Comparison of ENCODE assay signal across 8 cellular contexts in the genomic region with DNA sequence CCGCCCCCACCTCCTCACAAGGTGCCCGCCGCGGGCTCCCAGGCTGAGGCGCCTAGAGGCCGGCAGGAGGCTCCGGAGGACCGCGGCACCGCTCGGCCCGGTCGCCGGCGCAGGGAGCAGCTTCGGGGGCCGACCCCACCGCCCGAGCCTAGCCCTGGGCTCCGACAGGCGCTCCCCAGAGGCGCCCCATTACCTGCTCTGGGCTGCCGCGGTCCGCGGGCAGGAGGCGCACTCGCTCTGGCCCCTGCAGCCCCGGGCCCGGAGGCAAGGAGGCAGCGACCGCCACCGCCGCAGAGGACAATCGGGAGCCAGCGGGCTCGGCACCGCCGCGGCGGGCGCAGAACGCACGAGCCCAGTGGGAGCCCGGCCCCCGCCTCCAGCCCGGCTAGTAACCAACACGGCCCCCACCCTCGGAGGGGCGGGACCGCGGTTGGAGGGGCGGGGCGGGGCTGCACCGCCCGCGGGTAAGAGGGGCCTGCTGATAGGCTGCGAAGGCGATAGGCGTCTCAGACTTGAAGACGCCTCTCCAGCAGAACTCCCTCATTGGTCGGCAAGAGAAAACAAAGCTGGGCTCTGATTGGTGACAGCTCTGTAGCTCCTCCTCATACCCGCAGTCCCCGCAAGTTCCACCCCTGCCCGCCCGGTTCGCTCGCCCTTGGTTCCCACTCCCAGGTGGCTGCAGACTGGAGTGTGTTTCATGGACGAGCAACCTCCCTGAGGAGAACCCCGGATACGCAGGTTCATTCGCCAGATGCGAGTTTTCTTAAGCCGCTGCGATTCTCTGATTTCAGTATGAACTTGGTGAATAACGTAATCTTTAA. TPM values are rescaled to one million over a fixed set of nuclear protein-coding genes. Genes with fewer than 3 reads are reported as not detected.
DNase-seq lines count a peak whose midpoint lies in the region; ATAC-seq, FAIRE-seq and TF ChIP-seq lines count a peak whose summit lies in the region.

A gene (minus strand): TSS at position 397 of the 821 bp plus-strand sequence. CDS start 64,460 bp downstream, outside the sequence.

- H3K4me3 Mint-ChIP-seq in T-cell, result peak within 1 kb of the TSS; percentile 85 to 92 (median 85)

- CTCF ChIA-PET in T-cell (lab: Charles Lee), result interaction anchor here (0.5 to 4.6 kb wide), 40 partner anchors 9 to 1446 kb away, joined by 3 to 111 read pairs (median 5); a partner anchor contains a TSS

- H3K79me2 ChIP-seq in parathyroid adenoma, result no peaks in the 10 kb centered on the region

- DNase-seq in GM12891 (ENCODE audit: insufficient read length, low spot score) (peak; percentile 84), NCI-H146 (lab: John Stamatoyannopoulos, UW) (peak; percentile 87), T-cell (peak; percentile 92 to 98 (median 96)), amniotic epithelial cell (ENCODE audit: low read depth) (peak; percentile 98), heart left ventricle (peak; percentile 95 to 97 (median 96)), tibial nerve (ENCODE audit: low spot score in 2 of 2) (peak; percentile 92 to 95)

- H3K36me3 ChIP-seq in heart left ventricle, result no peaks in the 10 kb centered on the region
- H3K36me3 ChIP-seq in parathyroid adenoma (ENCODE audit: control insufficient read depth, insufficient read depth, low read length), result no peaks in the 10 kb centered on the region
- H3K36me3 ChIP-seq in tibial nerve, result no peaks in the 10 kb centered on the region

- H3K4me1 ChIP-seq in heart left ventricle (peaks cover 0 to 23% (median 8%) of the 10 kb centered on the region in 12 donors), parathyroid adenoma (no peaks in the 10 kb centered on the region), tibial nerve (peaks cover 0 to 22% (median 0%) of the 10 kb centered on the region in 4 donors)

- H3K9me3 Mint-ChIP-seq in T-cell, result no peaks in the 10 kb centered on the region

- peak; percentile 40 to 74 for TF ChIP-seq EP300 in tibial nerve (IDR thresholded peaks at IDR 0.05)

- H3K27ac Mint-ChIP-seq in T-cell, result peak within 1 kb of the TSS; percentile 88 to 95

- H3K9me3 ChIP-seq in heart left ventricle (no peaks in the 10 kb centered on the region), parathyroid adenoma (ENCODE audit: control insufficient read depth, low read length) (no peaks in the 10 kb centered on the region), tibial nerve (no peaks in the 10 kb centered on the region)

- H2AFZ ChIP-seq in parathyroid adenoma, result peak within 1 kb of the TSS; percentile 89

- no peak within 1 kb of the TSS for H3K9ac ChIP-seq in parathyroid adenoma

- intact Hi-C loops in heart left ventricle (cut with DNase I), result loop anchor here in 8 of 10 donors (1.0 to 10.0 kb wide), 7 partner anchors 24 to 80 kb away; no protein-coding TSS in a partner anchor

- no peaks in the 10 kb centered on the region for H3K27me3 Mint-ChIP-seq in T-cell

- peak; percentile 96 for FAIRE-seq in GM12891 (lab: Jason Lieb, UNC)

- TF ChIP-seq CTCF in heart left ventricle (IDR thresholded peaks at IDR 0.05), result peak in 10 of 12 donors; percentile 11 to 52 (median 40)
- no peak for TF ChIP-seq CTCF in parathyroid adenoma (IDR thresholded peaks at IDR 0.05)
- peak; percentile 11 to 58 (median 32) for TF ChIP-seq CTCF in tibial nerve (IDR thresholded peaks at IDR 0.05)

- H3K27ac ChIP-seq in heart left ventricle (peak within 1 kb of the TSS; percentile 48 to 93 (median 86)), parathyroid adenoma (peak within 1 kb of the TSS; percentile 67), tibial nerve (peak within 1 kb of the TSS; percentile 82 to 93 (median 86))

- POLR2A ChIA-PET in T-cell (lab: Charles Lee), result interaction anchor here (0.6 to 5.2 kb wide), 29 partner anchors 10 to 1823 kb away, joined by 3 to 127 read pairs (median 4); no protein-coding TSS in a partner anchor

- H3K4me2 ChIP-seq in parathyroid adenoma (ENCODE audit: low read length), result peak within 1 kb of the TSS; percentile 86

- no peaks in the 10 kb centered on the region for H3K36me3 Mint-ChIP-seq in T-cell

- H3K4me3 ChIP-seq in heart left ventricle (peak within 1 kb of the TSS; percentile 70 to 98 (median 88)), parathyroid adenoma (ENCODE audit: low read depth, low read length) (peak within 1 kb of the TSS; percentile 77), tibial nerve (peak within 1 kb of the TSS; percentile 56 to 98 (median 96))

- TF ChIP-seq POLR2A in GM12891 (IDR thresholded peaks at IDR 0.05; ENCODE audit: low read depth, low read length), result no peak
- peak in 1 of 2 donors; percentile 44 for TF ChIP-seq POLR2A in heart left ventricle (IDR thresholded peaks at IDR 0.05)
- no peak for TF ChIP-seq POLR2A in tibial nerve (IDR thresholded peaks at IDR 0.05)

- ATAC-seq in HG02884 (IDR thresholded peaks at IDR 0.05; ENCODE audit: unreplicated experiment) (peak; percentile 100), T-cell (replicated peaks in 1 of 4) (peak; percentile 90 to 93 (median 92)), heart left ventricle (peak; percentile 99)

- 0% methylated on average over 18 to 76 of the region's 76 CpGs for WGBS in heart left ventricle, 4 donors
- 1% methylated on average over 15 to 28 of the region's 76 CpGs for WGBS in tibial nerve, 2 donors

- peaks cover 60 to 80% (median 75%) of the 10 kb centered on the region in 3 donors for H3K4me1 Mint-ChIP-seq in T-cell

- H3K27me3 ChIP-seq in heart left ventricle (no peaks in the 10 kb centered on the region), parathyroid adenoma (ENCODE audit: control insufficient read depth, insufficient read depth, low read length) (no peaks in the 10 kb centered on the region), tibial nerve (peaks cover 0 to 32% of the 10 kb centered on the region in 2 donors)

TF ChIP-seq in GM12891, 5 proteins besides CTCF, POLR2A, EP300 and RAD21:
- no peak for TF ChIP-seq TAF1 (IDR thresholded peaks at IDR 0.05; ENCODE audit: low read depth, low read length)
- no peak for TF ChIP-seq PAX5 (IDR thresholded peaks at IDR 0.05; ENCODE audit: insufficient read depth, low read length, severe bottlenecking)
- no peak for TF ChIP-seq SPI1 (IDR thresholded peaks at IDR 0.05; ENCODE audit: low read depth, low read length)
- TF ChIP-seq POU2F2 (IDR thresholded peaks at IDR 0.05; ENCODE audit: low read depth, low read length), result no peak
- no peak for TF ChIP-seq POLR2AphosphoS5 (IDR thresholded peaks at IDR 0.05; ENCODE audit: low read depth, low read length)

RNA-seq across cellular contexts. Expression of the gene that starts here (rescaled TPM):
- not detected for polyA plus RNA-seq in GM12891 (2012; ENCODE audit: low read depth, missing spikeins)
- total RNA-seq in T-cell (10 to 100 TPM; 22.8 to 35.8 (median 26.0) TPM), heart left ventricle (10 to 100 TPM in 8 of 9 donors, 1 to 10 TPM in 1; 8.9 to 18.6 (median 15.5) TPM), tibial nerve (1 to 10 TPM; 1.5 to 8.4 (median 4.3) TPM)
- polyA plus RNA-seq in heart left ventricle, result 1 to 10 TPM; 3.1 to 6.3 TPM

Comparison
In these comparisons a context has a peak if more than half of its experiments do, and no peak if none do; other contexts are left out.
1. Peak in every context shown above with its lines: DNase-seq, ATAC-seq, H3K4me3 ChIP-seq and H3K27ac ChIP-seq.